28 cellular contexts compared by ENCODE assay signal in genomic region chr3:94185753-94186152, GRCh38.
A peak's percentile ranks its signal among the peaks of the same experiment; 100 is the strongest.
DNase-seq lines count a peak whose midpoint lies in the region; ATAC-seq and TF ChIP-seq lines count a peak whose summit lies in the region.
"Had no signal": no experiment of that assay in that cellular context is flagged by ENCODE, and none has a peak within 500 bp of the region (broad histone marks: within the 10 kb centered on the region; RNA-seq: fewer than 3 reads in every experiment).

No MANE protein-coding gene starts in this region.

- no peaks in the 10 kb centered on the region for H3K27me3 ChIP-seq in mammary epithelial cell (ENCODE audit: insufficient read depth, low read length)
- H3K27me3 ChIP-seq: ascending aorta, left lung, neural progenitor cell, SJCRH30 had no signal

- H3K9ac ChIP-seq in mammary epithelial cell (ENCODE audit: insufficient read depth, low read length), result no peak overlapping the region
- H3K9ac ChIP-seq: KMS-11, neural progenitor cell, parathyroid adenoma had no signal

- H3K27ac ChIP-seq in mammary epithelial cell (ENCODE audit: insufficient read depth, low read depth, low read length) (peak overlapping the region; percentile 34), coronary artery (no peak overlapping the region)
- H3K27ac ChIP-seq: ascending aorta, HL-60, KMS-11, left lung, neural progenitor cell, parathyroid adenoma, SJCRH30, WERI-Rb-1 had no signal

- ATAC-seq in esophagus mucosa, result no peak
- ATAC-seq: left lung, T-cell had no signal

- peaks cover 17% of the 10 kb centered on the region for H3K4me1 ChIP-seq in mammary epithelial cell (ENCODE audit: insufficient read depth, low read length)
- H3K4me1 ChIP-seq: ascending aorta, left lung, neural progenitor cell, parathyroid adenoma, SJCRH30 had no signal

- CTCF ChIA-PET in mammary epithelial cell (lab: Charles Lee; ENCODE audit: low non-redundant PET), result no interaction called here

- TF ChIP-seq CTCF in mammary epithelial cell (conservative IDR thresholded peaks at IDR 0.05 in 1 of 2, IDR thresholded peaks at IDR 0.05 in 1 of 2; ENCODE audit: extremely low read depth in 1 of 2, insufficient read depth in 1 of 2, low read depth in 1 of 2, low read length in 2 of 2) (no peak), coronary artery (IDR thresholded peaks at IDR 0.05) (no peak)

- dilution Hi-C loops in mammary epithelial cell (cut with HindIII; ENCODE audit: low sequenced_read_pairs), result no loop called here

- no peaks in the 10 kb centered on the region for H3K9me3 ChIP-seq in mammary epithelial cell (replicated peaks; ENCODE audit: insufficient read depth, low read length)
- H3K9me3 ChIP-seq: ascending aorta, left lung, SJCRH30 had no signal

- peak overlapping the region; percentile 60 for H3K4me2 ChIP-seq in mammary epithelial cell (ENCODE audit: insufficient read depth, low read depth, low read length)
- H3K4me2 ChIP-seq: KMS-11, neural progenitor cell had no signal

- no peaks in the 10 kb centered on the region for H3K36me3 ChIP-seq in mammary epithelial cell (ENCODE audit: insufficient read depth, low read length)
- H3K36me3 ChIP-seq: ascending aorta, left lung, neural progenitor cell, SJCRH30, WERI-Rb-1 had no signal

- H3K4me3 ChIP-seq in mammary epithelial cell (replicated peaks in 1 of 3; ENCODE audit: insufficient read depth in 1 of 3, low read depth in 2 of 3, low read length in 3 of 3) (no peak overlapping the region), coronary artery (no peak overlapping the region)
- H3K4me3 ChIP-seq: ascending aorta, left lung, neural progenitor cell, SJCRH30 had no signal

- no peaks in the 10 kb centered on the region for H4K20me1 ChIP-seq in mammary epithelial cell (ENCODE audit: insufficient read depth, low read length)

- intact Hi-C loops in mammary epithelial cell (cut with micrococcal nuclease), result no loop called here

- DNase-seq in ELR (ENCODE audit: low read depth) (peak; percentile 43), NCI-H446 treated with DMSO at 0.1 percent for 48 hours (lab: John Stamatoyannopoulos, UW) (peak; percentile 21), mammary epithelial cell (peak; percentile 34), myocyte (ENCODE audit: low read depth) (peak; percentile 17), coronary artery (ENCODE audit: low spot score) (no peak), NCI-H2196 treated with DMSO at 0.1 percent for 48 hours (lab: John Stamatoyannopoulos, UW; ENCODE audit: unreplicated experiment) (no peak)
- DNase-seq: ACHN; activated CD4-positive, alpha-beta T cell treated with anti-CD3 and anti-CD28 coated beads, Interleukin-2, amount 10 ng/mL, durations not matched to agents 24 days and 14 days; activated gamma-delta T cell treated with Interleukin-2 at 50 U/mL for 16 hours; activated T-cell treated with anti-CD3 and anti-CD28 coated beads, Interleukin-2, amount 50 U/mL, for 1 hour; cerebellar nuclear complex; DMS 273 treated with DMSO at 0.1 percent for 48 hours; left lung; mesenchymal stem cell; NCI-H1417 treated with DMSO at 0.1 percent for 48 hours; NCI-H2029 treated with DMSO at 0.1 percent for 48 hours; NCI-H2227 treated with DMSO at 0.1 percent for 48 hours; SJCRH30; small intestine; stimulated activated naive CD4-positive, alpha-beta T cell treated with Interleukin-2 at 50 U/mL for 16 hours; T-cell; WERI-Rb-1 had no signal

- in situ Hi-C loops in mammary epithelial cell (cut with MboI; ENCODE audit: low sequenced_read_pairs in 2 of 2), result no loop called here

- peak overlapping the region; percentile 70 for H2AFZ ChIP-seq in mammary epithelial cell (ENCODE audit: low read depth, low read length)
- H2AFZ ChIP-seq: neural progenitor cell, parathyroid adenoma had no signal

- no TSS peak for BruUV-seq in mammary epithelial cell (replicated peaks; lab: Mats Ljungman, UMichigan)

- no peaks in the 10 kb centered on the region for H3K79me2 ChIP-seq in mammary epithelial cell (ENCODE audit: insufficient read depth, low read length)
- H3K79me2 ChIP-seq: parathyroid adenoma had no signal

- 35% methylated on average over 2 of the region's 2 CpGs for WGBS in mammary epithelial cell (ENCODE audit: low coverage, missing lambda C conversion rate)

Comparison
In these comparisons a context has a peak if more than half of its experiments do, and no peak if none do; other contexts are left out.
1. DNase-seq: peak in ELR (single experiment), NCI-H446 treated with DMSO at 0.1 percent for 48 hours (single experiment), mammary epithelial cell (single experiment) and myocyte (single experiment); none in coronary artery (single experiment) and NCI-H2196 treated with DMSO at 0.1 percent for 48 hours (single experiment).